8 cellular contexts compared by ENCODE assay signal in genomic region chr9:61862431-61862971, GRCh38.
DNase-seq lines count a peak whose midpoint lies in the region; ATAC-seq and TF ChIP-seq lines count a peak whose summit lies in the region.
"Not testable (repeated sequence)": the region's sequence is repeated elsewhere in the genome, so short reads cannot be mapped to it uniquely, and the experiment has no call there.

No MANE protein-coding gene starts in this region.

- not testable (repeated sequence) for H3K9me3 Mint-ChIP-seq in activated naive CD8-positive, alpha-beta T cell treated with anti-CD3 and anti-CD28 coated beads, Interleukin-2, amount 10 ng/mL, durations not matched to agents 7 days and 5 days; neural crest cell

- not testable (repeated sequence) for H3K27me3 Mint-ChIP-seq in activated naive CD8-positive, alpha-beta T cell treated with anti-CD3 and anti-CD28 coated beads, Interleukin-2, amount 10 ng/mL, durations not matched to agents 7 days and 5 days; neural crest cell (ENCODE audit: low read depth)

- not testable (repeated sequence) for H3K27ac ChIP-seq in DND-41 (ENCODE audit: low read length)

- not testable (repeated sequence) for H3K27me3 ChIP-seq in DND-41 (ENCODE audit: insufficient read depth, low read length, poor library complexity)

- not testable (repeated sequence) for H3K9ac ChIP-seq in DND-41 (ENCODE audit: low read depth, low read length)

- not testable (repeated sequence) for TF ChIP-seq CTCF in DND-41 (IDR thresholded peaks at IDR 0.05; ENCODE audit: borderline replicate concordance, extremely low read depth, low read length, poor library complexity, severe bottlenecking); neural crest cell (conservative IDR thresholded peaks at IDR 0.05)

- H3K36me3 Mint-ChIP-seq in activated naive CD8-positive, alpha-beta T cell treated with anti-CD3 and anti-CD28 coated beads, Interleukin-2, amount 10 ng/mL, durations not matched to agents 7 days and 5 days; neural crest cell (ENCODE audit: low read depth): not testable (repeated sequence)

- not testable (repeated sequence) for H3K36me3 ChIP-seq in DND-41 (ENCODE audit: insufficient read depth, low read length)

- not testable (repeated sequence) for H3K4me2 ChIP-seq in DND-41 (ENCODE audit: insufficient read depth, low read length)

- H2AFZ ChIP-seq in DND-41 (ENCODE audit: low read depth, low read length) = not testable (repeated sequence)

- H3K4me3 ChIP-seq in DND-41 (ENCODE audit: low read depth in 1 of 2, low read length in 2 of 2) = not testable (repeated sequence)

- H4K20me1 ChIP-seq in DND-41 (ENCODE audit: insufficient read depth, low read length) = not testable (repeated sequence)

- H3K27ac Mint-ChIP-seq in activated naive CD8-positive, alpha-beta T cell treated with anti-CD3 and anti-CD28 coated beads, Interleukin-2, amount 10 ng/mL, durations not matched to agents 7 days and 5 days; neural crest cell (ENCODE audit: unreplicated experiment): not testable (repeated sequence)

- not testable (repeated sequence) for H3K4me1 ChIP-seq in DND-41 (ENCODE audit: insufficient read depth, low read length)

- not testable (repeated sequence) for H3K9me3 ChIP-seq in DND-41 (ENCODE audit: insufficient read depth, low read length, severe bottlenecking)

- intact Hi-C loops in left cardiac atrium (cut with DNase I) = not testable (repeated sequence)

- ATAC-seq in DND-41 (ENCODE audit: insufficient read depth, low read depth) (peak; percentile 25; the same call in 1 of the 3 replicates), left cardiac atrium (peak in 1 of 2 donors; percentile 58)
- peak; percentile 46 for ATAC-seq in activated naive CD8-positive, alpha-beta T cell treated with anti-CD3 and anti-CD28 coated beads, Interleukin-2, amount 10 ng/mL, durations not matched to agents 7 days and 5 days (ENCODE audit: low read depth)

- H3K4me1 Mint-ChIP-seq in activated naive CD8-positive, alpha-beta T cell treated with anti-CD3 and anti-CD28 coated beads, Interleukin-2, amount 10 ng/mL, durations not matched to agents 7 days and 5 days; neural crest cell: not testable (repeated sequence)

- not testable (repeated sequence) for H3K79me2 ChIP-seq in DND-41 (ENCODE audit: insufficient read depth, low read length)

- H3K4me3 Mint-ChIP-seq in activated naive CD8-positive, alpha-beta T cell treated with anti-CD3 and anti-CD28 coated beads, Interleukin-2, amount 10 ng/mL, durations not matched to agents 7 days and 5 days; neural crest cell: not testable (repeated sequence)

- DNase-seq in DND-41 (peak; percentile 67), T-helper 9 cell (peak; percentile 17), left cardiac atrium (peak; percentile 87), neural crest cell (ENCODE audit: low read depth, low spot score) (peak; percentile 11)
- DNase-seq in activated CD8-positive, alpha-beta memory T cell treated with anti-CD3 and anti-CD28 coated beads, Interleukin-2, amount 50 U/mL, for 24 hours (ENCODE audit: extremely low read depth) = peak; percentile 33
- peak; percentile 78 for DNase-seq in activated naive CD8-positive, alpha-beta T cell treated with anti-CD3 and anti-CD28 coated beads, Interleukin-2, amount 10 ng/mL, durations not matched to agents 7 days and 5 days
- DNase-seq in stimulated activated CD4-positive, alpha-beta T cell treated with anti-CD3 and anti-CD28 coated beads, Interleukin-2, amount 100 ng/mL, for 4 hours (ENCODE audit: low read depth) = peak; percentile 50
- peak; percentile 47 to 62 for DNase-seq in stimulated activated CD8-positive, alpha-beta memory T cell treated with anti-CD3 and anti-CD28 coated beads, Interleukin-7, amount 100 ng/mL, for 48 hours (ENCODE audit: extremely low read depth in 1 of 2, low read depth in 1 of 2)

- POLR2A ChIA-PET in activated naive CD8-positive, alpha-beta T cell treated with anti-CD3 and anti-CD28 coated beads, Interleukin-2, amount 10 ng/mL, durations not matched to agents 7 days and 5 days (lab: Charles Lee) = not testable (repeated sequence)

Comparison
In these comparisons a context has a peak if more than half of its experiments do, and no peak if none do; other contexts are left out.
1. DNase-seq: peak in every context shown above with its lines; median percentile 87 in left cardiac atrium; 78 in activated naive CD8-positive, alpha-beta T cell treated with anti-CD3 and anti-CD28 coated beads, Interleukin-2, amount 10 ng/mL, durations not matched to agents 7 days and 5 days; 67 in DND-41; 54 in stimulated activated CD8-positive, alpha-beta memory T cell treated with anti-CD3 and anti-CD28 coated beads, Interleukin-7, amount 100 ng/mL, for 48 hours; 50 in stimulated activated CD4-positive, alpha-beta T cell treated with anti-CD3 and anti-CD28 coated beads, Interleukin-2, amount 100 ng/mL, for 4 hours; 33 in activated CD8-positive, alpha-beta memory T cell treated with anti-CD3 and anti-CD28 coated beads, Interleukin-2, amount 50 U/mL, for 24 hours; 17 in T-helper 9 cell; 11 in neural crest cell.